ENCODE assay signal across 8 cellular contexts in the genomic region with DNA sequence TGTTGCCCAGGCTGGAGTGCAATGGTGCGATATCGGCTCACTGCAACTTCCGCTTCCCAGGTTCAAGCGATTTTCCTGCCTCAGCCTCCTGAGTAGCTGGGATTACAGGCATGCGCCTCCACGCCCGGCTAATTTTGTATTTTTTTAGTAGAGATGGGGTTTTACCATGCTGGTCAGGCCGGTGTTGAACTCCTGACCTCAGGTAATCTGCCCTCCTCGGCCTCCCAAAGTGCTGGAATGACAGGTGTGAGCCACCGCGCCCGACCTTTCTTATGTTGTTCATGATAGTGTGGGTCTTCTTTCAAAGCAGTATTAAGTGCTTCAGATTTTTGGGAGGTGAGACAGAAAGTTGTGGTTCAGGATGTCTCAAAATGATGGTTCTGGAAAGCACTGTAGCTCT. TPM values are rescaled to one million over a fixed set of nuclear protein-coding genes. Genes with fewer than 3 reads are reported as not detected.
"Had no signal": no experiment of that assay in that cellular context is flagged by ENCODE, and none has a peak within 500 bp of the region (broad histone marks: within the 10 kb centered on the region; RNA-seq: fewer than 3 reads in every experiment).

No MANE protein-coding gene starts in this region.

RNA-seq across cellular contexts. Expression of a gene that starts 26.0 kb away (rescaled TPM):
- total RNA-seq: LHCN-M2, MCF 10A, OCI-LY7, PC-9, Right ventricle myocardium superior, RPMI7951, SJSA1 had no signal
- polyA plus RNA-seq: SK-N-SH had no signal
